ENCODE assay signal across 9 cellular contexts in genomic region chr2:230170532-230170931, GRCh38. TPM values are rescaled to one million over a fixed set of nuclear protein-coding genes. Genes with fewer than 3 reads are reported as not detected.
DNase-seq lines count a peak whose midpoint lies in the region; ATAC-seq, FAIRE-seq and TF ChIP-seq lines count a peak whose summit lies in the region.
"Had no signal": no experiment of that assay in that cellular context is flagged by ENCODE, and none has a peak within 500 bp of the region (broad histone marks: within the 10 kb centered on the region; RNA-seq: fewer than 3 reads in every experiment).

No MANE protein-coding gene starts in this region.

- H3K4me3 Mint-ChIP-seq in stimulated activated memory B cell treated with anti-CD40 and anti-IgM and Interleukin-4, amounts not matched to agents 10 μg/mL and 1 μg/mL and 100 μg/mL, for 72 hours: no peak overlapping the region

- H3K27me3 ChIP-seq in neutrophil: no peaks in the 10 kb centered on the region
- H3K27me3 ChIP-seq: thyroid gland had no signal

- TF ChIP-seq CTCF in neutrophil (IDR thresholded peaks at IDR 0.05): no peak
- TF ChIP-seq CTCF in GM13977 (IDR thresholded peaks at IDR 0.05; ENCODE audit: extremely low read depth, insufficient read depth, missing control alignments): no peak

- peak overlapping the region; percentile 65 for H3K27ac ChIP-seq in neutrophil
- H3K27ac ChIP-seq: thyroid gland had no signal

- no peak overlapping the region for H3K4me3 ChIP-seq in neutrophil (ENCODE audit: low read depth in 1 of 2, low read length in 1 of 2)
- H3K4me3 ChIP-seq: thyroid gland had no signal

- DNase-seq in H4 (ENCODE audit: low spot score) (peak; percentile 62), NCI-H748 treated with DMSO at 0.1 percent for 48 hours (lab: John Stamatoyannopoulos, UW) (peak; percentile 71), RCC 7860 (ENCODE audit: low spot score) (no peak), GM13977 (ENCODE audit: low spot score) (no peak)
- DNase-seq in central memory CD4-positive, alpha-beta T cell: peak; percentile 44
- DNase-seq: thyroid gland had no signal

- H3K36me3 ChIP-seq in neutrophil: peaks cover 99% of the 10 kb centered on the region

- no peaks in the 10 kb centered on the region for H3K4me1 Mint-ChIP-seq in stimulated activated memory B cell treated with anti-CD40 and anti-IgM and Interleukin-4, amounts not matched to agents 10 μg/mL and 1 μg/mL and 100 μg/mL, for 72 hours

- no peak for ATAC-seq in HG02678 (IDR thresholded peaks at IDR 0.05; ENCODE audit: unreplicated experiment)
- no peak for ATAC-seq in stimulated activated memory B cell treated with anti-CD40 and anti-IgM and Interleukin-4, amounts not matched to agents 10 μg/mL and 1 μg/mL and 100 μg/mL, for 72 hours

- no peaks in the 10 kb centered on the region for H3K27me3 Mint-ChIP-seq in stimulated activated memory B cell treated with anti-CD40 and anti-IgM and Interleukin-4, amounts not matched to agents 10 μg/mL and 1 μg/mL and 100 μg/mL, for 72 hours

- in situ Hi-C loops in GM13977 (cut with MboI; ENCODE audit: low pct_unique_long_range_greater_than_20kb, low sequenced_read_pairs, unreplicated experiment): no loop called here

- no peak for FAIRE-seq in RCC 7860 (lab: Jason Lieb, UNC)

- no peaks in the 10 kb centered on the region for H3K9me3 Mint-ChIP-seq in stimulated activated memory B cell treated with anti-CD40 and anti-IgM and Interleukin-4, amounts not matched to agents 10 μg/mL and 1 μg/mL and 100 μg/mL, for 72 hours

- peaks cover 86% of the 10 kb centered on the region for H3K36me3 Mint-ChIP-seq in stimulated activated memory B cell treated with anti-CD40 and anti-IgM and Interleukin-4, amounts not matched to agents 10 μg/mL and 1 μg/mL and 100 μg/mL, for 72 hours

- H3K27ac Mint-ChIP-seq in stimulated activated memory B cell treated with anti-CD40 and anti-IgM and Interleukin-4, amounts not matched to agents 10 μg/mL and 1 μg/mL and 100 μg/mL, for 72 hours: no peak overlapping the region

- H3K9me3 ChIP-seq in neutrophil: no peaks in the 10 kb centered on the region
- H3K9me3 ChIP-seq: thyroid gland had no signal

- H3K4me1 ChIP-seq in neutrophil (ENCODE audit: control insufficient read depth in 1 of 2, insufficient read depth in 1 of 2, low read depth in 1 of 2, low read length in 1 of 2): peaks cover 11 to 15% of the 10 kb centered on the region in 2 experiments
- H3K4me1 ChIP-seq: thyroid gland had no signal

RNA-seq across cellular contexts. Expression of gene SP110, which starts 49.3 kb away (rescaled TPM):
- total RNA-seq in H4 (2014; rRNA removed; shearing (Covaris generic)): 23.7 and 26.3 TPM in 2 replicates

RNA-seq across cellular contexts. Expression of gene SP140, which starts 55.0 kb away (rescaled TPM):
- 0.25 TPM in 1 of 2 replicates, not detected in the other for total RNA-seq in H4 (2014; rRNA removed; shearing (Covaris generic))

Comparison
In these comparisons a context has a peak if more than half of its experiments do, and no peak if none do; other contexts are left out.
1. DNase-seq: peak in H4 (single experiment), NCI-H748 treated with DMSO at 0.1 percent for 48 hours (single experiment) and central memory CD4-positive, alpha-beta T cell (single experiment); none in RCC 7860 (single experiment) and GM13977 (single experiment).